1 cellular context compared by ENCODE assay signal in genomic region chr19:12939292-12939606, GRCh38.
A peak's percentile ranks its signal among the peaks of the same experiment; 100 is the strongest.
TF ChIP-seq lines count a peak whose summit lies in the region.

No MANE protein-coding gene starts in this region.

TF ChIP-seq in HEK293, 187 proteins besides CTCF, POLR2A, EP300 and RAD21 (continued from another document):
- peak; percentile 7; the same call in 1 of the 2 replicates for TF ChIP-seq PRDM10 (tag by site-specific recombination; IDR thresholded peaks at IDR 0.05)
- TF ChIP-seq ZNF830 (tag by site-specific recombination; IDR thresholded peaks at IDR 0.05; ENCODE audit: low read depth) = no peak
- peak; percentile 49; the same call in 1 of the 2 replicates for TF ChIP-seq ZFHX2 (tag by site-specific recombination; conservative IDR thresholded peaks at IDR 0.05)
- TF ChIP-seq ZNF169 (tag by site-specific recombination; IDR thresholded peaks at IDR 0.05) = no peak
- no peak for TF ChIP-seq ZNF555 (tag by site-specific recombination; conservative IDR thresholded peaks at IDR 0.05)
- no peak for TF ChIP-seq SALL2 (tag by site-specific recombination; IDR thresholded peaks at IDR 0.05; ENCODE audit: borderline replicate concordance)
- TF ChIP-seq EGR2 (tag by site-specific recombination; IDR thresholded peaks at IDR 0.05; ENCODE audit: low read depth) = 0 out of 2 replicates have a peak, but pooled peaks have one; percentile 26
- TF ChIP-seq ZBTB1 (tag by site-specific recombination; IDR thresholded peaks at IDR 0.05) = no peak
TF ChIP-seq in HEK293: peak in this region for 4.
